Comparison of ENCODE assay signal across 23 cellular contexts in genomic region chr6:47075168-47075567, GRCh38. TPM values are rescaled to one million over a fixed set of nuclear protein-coding genes. Genes with fewer than 3 reads are reported as not detected.
DNase-seq lines count a peak whose midpoint lies in the region; ATAC-seq, FAIRE-seq and TF ChIP-seq lines count a peak whose summit lies in the region.
"Had no signal": no experiment of that assay in that cellular context is flagged by ENCODE, and none has a peak within 500 bp of the region (broad histone marks: within the 10 kb centered on the region; RNA-seq: fewer than 3 reads in every experiment).

No MANE protein-coding gene starts in this region.

- H3K4me1 Mint-ChIP-seq in brain, result peaks cover 24% of the 10 kb centered on the region
- no peaks in the 10 kb centered on the region for H3K4me1 Mint-ChIP-seq in effector memory CD8-positive, alpha-beta T cell (ENCODE audit: low read depth in 2 of 2)
- H3K4me1 Mint-ChIP-seq: activated naive CD8-positive, alpha-beta T cell treated with anti-CD3 and anti-CD28 coated beads, Interleukin-2, amount 50 U/mL, for 24 hours had no signal

- peak overlapping the region in 3 of 5 experiments; percentile 21 to 85 (median 64) for H3K27ac Mint-ChIP-seq in brain
- no peak overlapping the region for H3K27ac Mint-ChIP-seq in effector memory CD8-positive, alpha-beta T cell
- H3K27ac Mint-ChIP-seq: activated CD8-positive, alpha-beta T cell treated with anti-CD3 and anti-CD28 coated beads for 36 hours; activated naive CD8-positive, alpha-beta T cell treated with anti-CD3 and anti-CD28 coated beads, Interleukin-2, amount 50 U/mL, for 24 hours; CD8-positive, alpha-beta T cell had no signal

- H3K4me3 Mint-ChIP-seq in brain, result no peak overlapping the region
- H3K4me3 Mint-ChIP-seq in effector memory CD8-positive, alpha-beta T cell, result no peak overlapping the region
- H3K4me3 Mint-ChIP-seq: activated CD8-positive, alpha-beta T cell treated with anti-CD3 and anti-CD28 coated beads for 36 hours; activated naive CD8-positive, alpha-beta T cell treated with anti-CD3 and anti-CD28 coated beads, Interleukin-2, amount 50 U/mL, for 24 hours; CD8-positive, alpha-beta T cell had no signal

- H3K27ac ChIP-seq in muscle layer of duodenum (ENCODE audit: low read length), result peak overlapping the region; percentile 11
- H3K27ac ChIP-seq: neutrophil had no signal

- FAIRE-seq in urothelium cell line (lab: Jason Lieb, UNC), result no peak
- FAIRE-seq: colon, endometrium, G401.6 had no signal

- H3K36me3 ChIP-seq in muscle layer of duodenum (ENCODE audit: control insufficient read depth in 1 of 2, insufficient read depth in 2 of 2, low read length in 2 of 2), result no peaks in the 10 kb centered on the region
- H3K36me3 ChIP-seq: neutrophil had no signal

- peak; percentile 62 for DNase-seq in foreskin melanocyte
- peak; percentile 46 for DNase-seq in superior temporal gyrus (ENCODE audit: extremely low spot score)
- no peak for DNase-seq in effector memory CD8-positive, alpha-beta T cell
- DNase-seq in urothelium cell line (ENCODE audit: low spot score), result no peak
- no peak for DNase-seq in AG08396 (ENCODE audit: low spot score)
- DNase-seq: activated CD4-positive, CD25-positive, alpha-beta regulatory T cell treated with anti-CD3 and anti-CD28 coated beads, Interleukin-2, amount 50 U/mL, for 72 hours; activated CD8-positive, alpha-beta T cell treated with anti-CD3 and anti-CD28 coated beads for 36 hours; activated gamma-delta T cell; activated naive CD8-positive, alpha-beta T cell treated with anti-CD3 and anti-CD28 coated beads, Interleukin-2, amount 50 U/mL, for 24 hours; activated T-cell treated with anti-CD3 and anti-CD28 coated beads for 4 hours; CD8-positive, alpha-beta T cell; KBM-7; NCI-H187; NCI-H774; SW 1271 had no signal

- no peak overlapping the region for H3K4me3 ChIP-seq in muscle layer of duodenum (ENCODE audit: low read depth in 1 of 2, low read length in 2 of 2)

- TF ChIP-seq CTCF in brain (conservative IDR thresholded peaks at IDR 0.05), result no peak

- H3K9me3 ChIP-seq in muscle layer of duodenum (ENCODE audit: control insufficient read depth in 1 of 2, low read length in 2 of 2), result no peaks in the 10 kb centered on the region
- H3K9me3 ChIP-seq: neutrophil had no signal

- peaks cover 14 to 17% of the 10 kb centered on the region in 2 donors for H3K4me1 ChIP-seq in muscle layer of duodenum (ENCODE audit: control insufficient read depth in 1 of 2, insufficient read depth in 2 of 2, low read length in 2 of 2)

- no peaks in the 10 kb centered on the region for H3K27me3 Mint-ChIP-seq in brain
- H3K27me3 Mint-ChIP-seq in effector memory CD8-positive, alpha-beta T cell, result peaks cover 0 to 9% of the 10 kb centered on the region in 2 donors

- no peaks in the 10 kb centered on the region for H3K27me3 ChIP-seq in muscle layer of duodenum (ENCODE audit: low read depth, low read length)
- H3K27me3 ChIP-seq: neutrophil had no signal

- peaks cover 0 to 2% (median 0%) of the 10 kb centered on the region in 5 experiments for H3K9me3 Mint-ChIP-seq in brain
- no peaks in the 10 kb centered on the region for H3K9me3 Mint-ChIP-seq in effector memory CD8-positive, alpha-beta T cell
- H3K9me3 Mint-ChIP-seq: activated CD8-positive, alpha-beta T cell treated with anti-CD3 and anti-CD28 coated beads for 36 hours; activated naive CD8-positive, alpha-beta T cell treated with anti-CD3 and anti-CD28 coated beads, Interleukin-2, amount 50 U/mL, for 24 hours; CD8-positive, alpha-beta T cell had no signal

- H3K36me3 Mint-ChIP-seq in brain, result no peaks in the 10 kb centered on the region
- no peaks in the 10 kb centered on the region for H3K36me3 Mint-ChIP-seq in effector memory CD8-positive, alpha-beta T cell (ENCODE audit: insufficient read depth)
- H3K36me3 Mint-ChIP-seq: CD8-positive, alpha-beta T cell had no signal

- no peak for ATAC-seq in HG02623 (IDR thresholded peaks at IDR 0.05; ENCODE audit: unreplicated experiment)
- no peak for ATAC-seq in effector memory CD8-positive, alpha-beta T cell (replicated peaks)
- ATAC-seq: activated CD8-positive, alpha-beta T cell treated with anti-CD3 and anti-CD28 coated beads for 36 hours; activated naive CD8-positive, alpha-beta T cell treated with anti-CD3 and anti-CD28 coated beads, Interleukin-2, amount 50 U/mL, for 24 hours; CD8-positive, alpha-beta T cell; HCT116 had no signal

RNA-seq across cellular contexts. Expression of gene ADGRF1, which starts 33.0 kb away (rescaled TPM):
- polyA plus RNA-seq in brain (ENCODE audit: insufficient read depth, low read depth, low replicate concordance), result not detected

Comparison
In these comparisons a context has a peak if more than half of its experiments do, and no peak if none do; other contexts are left out.
1. H3K27ac Mint-ChIP-seq: peak in brain (3 of 5); none in effector memory CD8-positive, alpha-beta T cell (0 of 2).
2. DNase-seq: peak in foreskin melanocyte (single experiment) and superior temporal gyrus (single experiment); none in effector memory CD8-positive, alpha-beta T cell (0 of 3), urothelium cell line (single experiment) and AG08396 (single experiment).